8 cellular contexts compared by ENCODE assay signal in genomic region chr4:139553751-139554670, GRCh38. TPM values are rescaled to one million over a fixed set of nuclear protein-coding genes. Genes with fewer than 3 reads are reported as not detected.
A peak's percentile ranks its signal among the peaks of the same experiment; 100 is the strongest.
DNase-seq lines count a peak whose midpoint lies in the region; FAIRE-seq and TF ChIP-seq lines count a peak whose summit lies in the region.

No MANE protein-coding gene starts in this region.

- DNase-seq in G401 (ENCODE audit: low spot score) = peak; percentile 60
- DNase-seq in SK-N-MC (ENCODE audit: low read depth, low spot score) = no peak
- DNase-seq in fibroblast of pulmonary artery (ENCODE audit: low read depth) = no peak
- DNase-seq in skeletal muscle cell (ENCODE audit: low read depth) = no peak
- DNase-seq in stimulated activated CD4-positive, alpha-beta T cell treated with anti-CD3 and anti-CD28 coated beads, Interleukin-4, amount 100 ng/mL, for 4 hours = no peak
- no peak for DNase-seq in ACHN
- DNase-seq in H54 (ENCODE audit: insufficient read length, low spot score) = no peak
- DNase-seq in AML-193 (lab: John Stamatoyannopoulos, UW) = no peak

- H3K4me3 ChIP-seq in SK-N-MC (peak overlapping the region; percentile 94), fibroblast of pulmonary artery (replicated peaks; ENCODE audit: low read depth, low read length) (peak overlapping the region; percentile 82), skeletal muscle cell (ENCODE audit: low read depth, low read length) (peak overlapping the region; percentile 83)

- H3K9ac ChIP-seq in SK-N-MC (ENCODE audit: insufficient read length) = peak overlapping the region; percentile 90

- no peaks in the 10 kb centered on the region for H3K9me3 ChIP-seq in SK-N-MC (ENCODE audit: low read depth, low read length)

- no peak for TF ChIP-seq POLR2A in H54 (IDR thresholded peaks at IDR 0.05; ENCODE audit: low read depth, low read length)

- no peaks in the 10 kb centered on the region for H3K36me3 ChIP-seq in SK-N-MC (ENCODE audit: insufficient read depth, low read length)

- TF ChIP-seq CTCF in fibroblast of pulmonary artery (IDR thresholded peaks at IDR 0.05; ENCODE audit: low read length, missing control alignments) = no peak

- H3K27ac ChIP-seq in SK-N-MC = peak overlapping the region; percentile 94

- in situ Hi-C loops in G401 (cut with HindIII; ENCODE audit: low sequenced_read_pairs) (no loop called here), ACHN (cut with HindIII; ENCODE audit: low pct_ligation_motif_present, low pct_unique_long_range_greater_than_20kb, low sequenced_read_pairs) (no loop called here)

- no peak for FAIRE-seq in H54 (lab: Jason Lieb, UNC)

RNA-seq across cellular contexts. Expression of gene SETD7, which starts 2.0 kb away (rescaled TPM):
- 9.6 and 11.9 TPM in 2 replicates for total RNA-seq in G401 (2014; rRNA removed; shearing (Covaris generic))
